2 cellular contexts compared by ENCODE assay signal in the genomic region with DNA sequence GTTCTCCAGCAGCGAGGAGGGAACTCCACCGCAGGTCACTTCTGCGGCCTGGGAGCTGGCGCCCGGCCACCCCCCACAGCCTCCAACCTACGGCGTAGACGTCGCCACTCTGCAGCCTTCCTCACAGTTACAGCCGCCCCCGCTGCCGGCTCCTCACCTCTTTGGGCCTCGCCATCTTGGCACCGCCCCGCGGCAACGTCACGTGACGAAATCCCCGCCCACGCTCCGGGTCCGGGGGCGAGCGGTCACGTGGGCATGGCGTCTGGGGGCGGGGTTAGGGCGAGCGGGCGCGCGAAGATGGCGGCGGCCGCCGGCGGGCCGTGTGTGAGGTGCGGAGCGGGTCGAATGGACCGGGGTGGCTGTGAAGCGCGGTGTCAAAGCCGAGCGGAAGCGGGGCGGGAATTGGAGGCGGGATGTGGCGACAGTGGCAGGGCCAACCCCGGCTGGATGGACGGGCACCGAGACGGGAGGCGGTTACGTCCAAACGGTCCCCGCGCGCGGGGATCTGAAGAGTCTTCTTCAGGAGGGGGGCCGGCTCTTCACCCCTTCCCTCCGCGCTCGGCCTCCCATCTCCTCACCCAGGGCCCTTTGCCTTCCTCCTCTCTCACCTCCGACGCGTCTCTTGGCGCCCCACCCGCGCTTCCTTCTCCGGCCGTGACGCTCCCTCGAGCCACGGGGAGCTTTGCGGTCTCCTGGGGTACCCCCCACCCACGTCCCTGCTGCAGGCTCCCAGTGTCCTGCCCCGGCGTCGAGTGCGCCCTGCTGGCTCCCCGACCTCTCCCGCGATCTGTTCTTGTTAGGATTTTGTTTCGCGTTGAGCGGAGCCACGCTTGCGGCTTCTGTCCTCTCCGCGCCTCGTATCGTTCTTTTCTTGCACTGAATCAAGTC.
TF ChIP-seq lines count a peak whose summit lies in the region.

DOLK (minus strand) TSS at position 181 of the 888 bp plus-strand sequence. CDS start 300 bp downstream, outside the sequence.
A gene with protein sequence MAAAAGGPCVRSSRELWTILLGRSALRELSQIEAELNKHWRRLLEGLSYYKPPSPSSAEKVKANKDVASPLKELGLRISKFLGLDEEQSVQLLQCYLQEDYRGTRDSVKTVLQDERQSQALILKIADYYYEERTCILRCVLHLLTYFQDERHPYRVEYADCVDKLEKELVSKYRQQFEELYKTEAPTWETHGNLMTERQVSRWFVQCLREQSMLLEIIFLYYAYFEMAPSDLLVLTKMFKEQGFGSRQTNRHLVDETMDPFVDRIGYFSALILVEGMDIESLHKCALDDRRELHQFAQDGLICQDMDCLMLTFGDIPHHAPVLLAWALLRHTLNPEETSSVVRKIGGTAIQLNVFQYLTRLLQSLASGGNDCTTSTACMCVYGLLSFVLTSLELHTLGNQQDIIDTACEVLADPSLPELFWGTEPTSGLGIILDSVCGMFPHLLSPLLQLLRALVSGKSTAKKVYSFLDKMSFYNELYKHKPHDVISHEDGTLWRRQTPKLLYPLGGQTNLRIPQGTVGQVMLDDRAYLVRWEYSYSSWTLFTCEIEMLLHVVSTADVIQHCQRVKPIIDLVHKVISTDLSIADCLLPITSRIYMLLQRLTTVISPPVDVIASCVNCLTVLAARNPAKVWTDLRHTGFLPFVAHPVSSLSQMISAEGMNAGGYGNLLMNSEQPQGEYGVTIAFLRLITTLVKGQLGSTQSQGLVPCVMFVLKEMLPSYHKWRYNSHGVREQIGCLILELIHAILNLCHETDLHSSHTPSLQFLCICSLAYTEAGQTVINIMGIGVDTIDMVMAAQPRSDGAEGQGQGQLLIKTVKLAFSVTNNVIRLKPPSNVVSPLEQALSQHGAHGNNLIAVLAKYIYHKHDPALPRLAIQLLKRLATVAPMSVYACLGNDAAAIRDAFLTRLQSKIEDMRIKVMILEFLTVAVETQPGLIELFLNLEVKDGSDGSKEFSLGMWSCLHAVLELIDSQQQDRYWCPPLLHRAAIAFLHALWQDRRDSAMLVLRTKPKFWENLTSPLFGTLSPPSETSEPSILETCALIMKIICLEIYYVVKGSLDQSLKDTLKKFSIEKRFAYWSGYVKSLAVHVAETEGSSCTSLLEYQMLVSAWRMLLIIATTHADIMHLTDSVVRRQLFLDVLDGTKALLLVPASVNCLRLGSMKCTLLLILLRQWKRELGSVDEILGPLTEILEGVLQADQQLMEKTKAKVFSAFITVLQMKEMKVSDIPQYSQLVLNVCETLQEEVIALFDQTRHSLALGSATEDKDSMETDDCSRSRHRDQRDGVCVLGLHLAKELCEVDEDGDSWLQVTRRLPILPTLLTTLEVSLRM (N-terminal part only) (plus strand): TSS at position 277 of the 888 bp plus-strand sequence. CDS start 21 bp downstream, at position 298.

TF ChIP-seq in Ishikawa, 13 proteins besides CTCF, POLR2A, EP300 and RAD21 (continued from another document):
- TF ChIP-seq CEBPB (IDR thresholded peaks at IDR 0.05) (no peak), CREB1 (IDR thresholded peaks at IDR 0.05; ENCODE audit: low read depth) (peak; percentile 69; the same call in 1 of the 2 replicates), ZBTB7A (IDR thresholded peaks at IDR 0.05; ENCODE audit: low read depth) (no peak)
TF ChIP-seq in Ishikawa: peak in this region for 7.

TF ChIP-seq in PFSK-1, 5 proteins besides CTCF, POLR2A, EP300 and RAD21 (continued from another document):
- TF ChIP-seq FOXP2 (optimal IDR thresholded peaks at IDR 0.05; ENCODE audit: borderline replicate concordance, extremely low read depth, extremely low read length, insufficient read depth) (peak; percentile 91), TAF1 (IDR thresholded peaks at IDR 0.05; ENCODE audit: borderline replicate concordance, insufficient read depth, low read length) (peak; percentile 95), SIN3A (IDR thresholded peaks at IDR 0.05; ENCODE audit: borderline replicate concordance, insufficient read depth, low read length) (0 out of 2 replicates have a peak, but pooled peaks have one; percentile 74)
TF ChIP-seq in PFSK-1: peak in this region for 5.
